In genomic region chr11:128507936-128508335, GRCh38 we compare ENCODE assay signal across 8 cellular contexts.
A peak's percentile ranks its signal among the peaks of the same experiment; 100 is the strongest.
DNase-seq lines count a peak whose midpoint lies in the region; ATAC-seq and TF ChIP-seq lines count a peak whose summit lies in the region.

No MANE protein-coding gene starts in this region.

- TF ChIP-seq CTCF in heart right ventricle (IDR thresholded peaks at IDR 0.05) = no peak
- no peak for TF ChIP-seq CTCF in smooth muscle cell (IDR thresholded peaks at IDR 0.05; ENCODE audit: borderline replicate concordance, insufficient read depth, poor library complexity, severe bottlenecking)
- TF ChIP-seq CTCF in omental fat pad (IDR thresholded peaks at IDR 0.05) = no peak

- peaks cover 52% of the 10 kb centered on the region for H4K20me1 ChIP-seq in smooth muscle cell (ENCODE audit: low read depth)

- CTCF ChIA-PET in activated CD4-positive, alpha-beta memory T cell treated with anti-CD3 and anti-CD28 coated beads, Interleukin-2, amount 10 ng/mL, durations not matched to agents 7 days and 5 days (lab: Charles Lee) = interaction anchor here (1.0 to 6.6 kb wide), 13 partner anchors 9 to 323 kb away, joined by 3 to 80 read pairs (median 4); no protein-coding TSS in a partner anchor

- H3F3A ChIP-seq in smooth muscle cell (ENCODE audit: low read depth) = peaks cover 53% of the 10 kb centered on the region

- peak overlapping the region; percentile 69 for H3K4me3 Mint-ChIP-seq in activated CD4-positive, alpha-beta memory T cell treated with anti-CD3 and anti-CD28 coated beads, Interleukin-2, amount 10 ng/mL, durations not matched to agents 7 days and 5 days

- peaks cover 24 to 100% (median 100%) of the 10 kb centered on the region in 9 donors for H3K4me1 ChIP-seq in heart right ventricle
- peaks cover 30% of the 10 kb centered on the region for H3K4me1 ChIP-seq in smooth muscle cell (ENCODE audit: low read depth)

- H3K4me1 Mint-ChIP-seq in activated CD4-positive, alpha-beta memory T cell treated with anti-CD3 and anti-CD28 coated beads, Interleukin-2, amount 10 ng/mL, durations not matched to agents 7 days and 5 days = peaks cover 99% of the 10 kb centered on the region

- H3K27me3 Mint-ChIP-seq in activated CD4-positive, alpha-beta memory T cell treated with anti-CD3 and anti-CD28 coated beads, Interleukin-2, amount 10 ng/mL, durations not matched to agents 7 days and 5 days = no peaks in the 10 kb centered on the region

- H3K36me3 ChIP-seq in heart right ventricle (peaks cover 0 to 42% (median 3%) of the 10 kb centered on the region in 9 donors), smooth muscle cell (ENCODE audit: low read depth) (no peaks in the 10 kb centered on the region)

- H2AFZ ChIP-seq in smooth muscle cell (ENCODE audit: low read depth) = no peak overlapping the region

- H3K27ac ChIP-seq in heart right ventricle (peak overlapping the region; percentile 79 to 97 (median 88)), smooth muscle cell (ENCODE audit: low read depth) (peak overlapping the region; percentile 97)

- H3K27me3 ChIP-seq in heart right ventricle (no peaks in the 10 kb centered on the region), smooth muscle cell (ENCODE audit: low read depth) (no peaks in the 10 kb centered on the region)

- H3K27ac Mint-ChIP-seq in activated CD4-positive, alpha-beta memory T cell treated with anti-CD3 and anti-CD28 coated beads, Interleukin-2, amount 10 ng/mL, durations not matched to agents 7 days and 5 days = peak overlapping the region; percentile 71

- POLR2A ChIA-PET in activated CD4-positive, alpha-beta memory T cell treated with anti-CD3 and anti-CD28 coated beads, Interleukin-2, amount 10 ng/mL, durations not matched to agents 7 days and 5 days (lab: Charles Lee) = interaction anchor here (0.9 to 31.4 kb wide), 13 partner anchors 1 to 216 kb away, joined by 3 to 1025 read pairs (median 17); no protein-coding TSS in a partner anchor

- WGBS in heart right ventricle, 2 donors = 14 to 21% methylated on average over 6 of the region's 6 CpGs
- WGBS in smooth muscle cell (ENCODE audit: low lambda C conversion rate) = 30% methylated on average over 6 of the region's 6 CpGs

- DNase-seq in activated CD4-positive, alpha-beta memory T cell treated with anti-CD3 and anti-CD28 coated beads, Interleukin-2, amount 10 ng/mL, durations not matched to agents 7 days and 5 days = no peak
- DNase-seq in heart right ventricle (no peak), smooth muscle cell (lab: John Stamatoyannopoulos, UW; ENCODE audit: unreplicated experiment) (no peak), omental fat pad (ENCODE audit: low spot score) (no peak), midbrain (lab: John Stamatoyannopoulos, UW) (no peak), activated gamma-delta T cell (lab: John Stamatoyannopoulos, UW) (no peak)

- peaks cover 92% of the 10 kb centered on the region for H3K36me3 Mint-ChIP-seq in activated CD4-positive, alpha-beta memory T cell treated with anti-CD3 and anti-CD28 coated beads, Interleukin-2, amount 10 ng/mL, durations not matched to agents 7 days and 5 days (ENCODE audit: low read depth)

- intact Hi-C loops in heart right ventricle (cut with DNase I) = loop anchor here in 3 of 10 donors (5.0 to 10.0 kb wide), 3 partner anchors 36 to 213 kb away; no protein-coding TSS in a partner anchor

- H3K9ac ChIP-seq in smooth muscle cell (ENCODE audit: low read depth) = peak overlapping the region; percentile 67

- H3K9me3 ChIP-seq in heart right ventricle (no peaks in the 10 kb centered on the region), smooth muscle cell (replicated peaks; ENCODE audit: low read depth) (no peaks in the 10 kb centered on the region)

- ATAC-seq in GM19463 (IDR thresholded peaks at IDR 0.05; ENCODE audit: unreplicated experiment) (peak; percentile 46), heart right ventricle (no peak), omental fat pad (ENCODE audit: low FRiP score) (no peak), GM18517 (IDR thresholded peaks at IDR 0.05; ENCODE audit: unreplicated experiment) (no peak)

- peak overlapping the region; percentile 80 for H3K4me2 ChIP-seq in smooth muscle cell

- peak overlapping the region in 9 of 10 donors; percentile 8 to 48 (median 37) for H3K4me3 ChIP-seq in heart right ventricle
- H3K4me3 ChIP-seq in smooth muscle cell = peak overlapping the region; percentile 25

- no peaks in the 10 kb centered on the region for H3K9me3 Mint-ChIP-seq in activated CD4-positive, alpha-beta memory T cell treated with anti-CD3 and anti-CD28 coated beads, Interleukin-2, amount 10 ng/mL, durations not matched to agents 7 days and 5 days

- H3K79me2 ChIP-seq in smooth muscle cell (ENCODE audit: low read depth) = peaks cover 47% of the 10 kb centered on the region
